In genomic region chr20:25056601-25057233, GRCh38 we compare ENCODE assay signal across 9 cellular contexts. TPM values are rescaled to one million over a fixed set of nuclear protein-coding genes. Genes with fewer than 3 reads are reported as not detected.
DNase-seq lines count a peak whose midpoint lies in the region; TF ChIP-seq lines count a peak whose summit lies in the region.
"Had no signal": no experiment of that assay in that cellular context is flagged by ENCODE, and none has a peak within 500 bp of the region (broad histone marks: within the 10 kb centered on the region; RNA-seq: fewer than 3 reads in every experiment).

No MANE protein-coding gene starts in this region.

- peak overlapping the region; percentile 85 for H3K27ac ChIP-seq in stomach smooth muscle (ENCODE audit: low read length)

- TF ChIP-seq CTCF in CD14-positive monocyte (IDR thresholded peaks at IDR 0.05) (no peak), GM10248 (IDR thresholded peaks at IDR 0.05; ENCODE audit: control extremely low read depth, extremely low read depth, low read depth, missing control alignments) (no peak)

- H3K4me3 Mint-ChIP-seq in CD14-positive monocyte: peak overlapping the region; percentile 85 to 89
- H3K4me3 Mint-ChIP-seq in activated CD4-positive, alpha-beta memory T cell treated with anti-CD3 and anti-CD28 coated beads, Interleukin-2, amount 10 ng/mL, durations not matched to agents 7 days and 5 days: peak overlapping the region; percentile 82

- H3K36me3 Mint-ChIP-seq in CD14-positive monocyte: peaks cover 0 to 6% of the 10 kb centered on the region in 2 donors
- peaks cover 18% of the 10 kb centered on the region for H3K36me3 Mint-ChIP-seq in activated CD4-positive, alpha-beta memory T cell treated with anti-CD3 and anti-CD28 coated beads, Interleukin-2, amount 10 ng/mL, durations not matched to agents 7 days and 5 days (ENCODE audit: low read depth)

- H3K9me3 Mint-ChIP-seq in CD14-positive monocyte: peaks cover 0 to 2% (median 0%) of the 10 kb centered on the region in 7 donors
- no peaks in the 10 kb centered on the region for H3K9me3 Mint-ChIP-seq in activated CD4-positive, alpha-beta memory T cell treated with anti-CD3 and anti-CD28 coated beads, Interleukin-2, amount 10 ng/mL, durations not matched to agents 7 days and 5 days

- CTCF ChIA-PET in activated CD4-positive, alpha-beta memory T cell treated with anti-CD3 and anti-CD28 coated beads, Interleukin-2, amount 10 ng/mL, durations not matched to agents 7 days and 5 days (lab: Charles Lee): interaction anchor here (0.5 to 0.6 kb wide), 2 partner anchors 9 to 101 kb away, joined by 3 to 4 read pairs; no protein-coding TSS in a partner anchor
- CTCF ChIA-PET in GM10248 (lab: Yijun Ruan, JAX): interaction anchor here (1.4 to 10.3 kb wide), 2 partner anchors 46 to 61 kb away, joined by 3 to 201 read pairs; partner anchors contain the start of gene APMAP

- peaks cover 71% of the 10 kb centered on the region for H3K4me1 ChIP-seq in stomach smooth muscle (ENCODE audit: control insufficient read depth, insufficient read depth, low read length)

- H3K4me3 ChIP-seq in H7 (ENCODE audit: insufficient read depth, low read depth, low read length) (peak overlapping the region; percentile 43; the same call in 1 of the 2 replicates), iPS-11a (ENCODE audit: low read depth, low read length) (peak overlapping the region; percentile 40), stomach smooth muscle (ENCODE audit: low read length in 2 of 2) (peak overlapping the region; percentile 80 to 93)

- H3K27me3 Mint-ChIP-seq in CD14-positive monocyte (ENCODE audit: low read depth in 3 of 3): peaks cover 6 to 12% (median 6%) of the 10 kb centered on the region in 3 donors
- H3K27me3 Mint-ChIP-seq in activated CD4-positive, alpha-beta memory T cell treated with anti-CD3 and anti-CD28 coated beads, Interleukin-2, amount 10 ng/mL, durations not matched to agents 7 days and 5 days: peaks cover 16% of the 10 kb centered on the region

- H3K9ac ChIP-seq in stomach smooth muscle (ENCODE audit: low read length in 2 of 2): peak overlapping the region; percentile 78

- intact Hi-C loops in CD14-positive monocyte (cut with micrococcal nuclease): loop anchor here in 1 of 2 donors (5.0 to 10.0 kb wide), 2 partner anchors 191 to 338 kb away; partner anchors contain the start of genes ABHD12 and PYGB

- peak overlapping the region; percentile 75 to 91 (median 89) for H3K27ac Mint-ChIP-seq in CD14-positive monocyte
- peak overlapping the region; percentile 89 for H3K27ac Mint-ChIP-seq in activated CD4-positive, alpha-beta memory T cell treated with anti-CD3 and anti-CD28 coated beads, Interleukin-2, amount 10 ng/mL, durations not matched to agents 7 days and 5 days

- no peaks in the 10 kb centered on the region for H3K36me3 ChIP-seq in H7 (replicated peaks; ENCODE audit: control insufficient read depth, insufficient read depth, low read length)
- no peaks in the 10 kb centered on the region for H3K36me3 ChIP-seq in stomach smooth muscle (ENCODE audit: control insufficient read depth in 2 of 2, insufficient read depth in 2 of 2, low read length in 2 of 2)

- H3K9me3 ChIP-seq in stomach smooth muscle (ENCODE audit: control insufficient read depth in 2 of 2, low read length in 2 of 2): no peaks in the 10 kb centered on the region

- POLR2A ChIA-PET in activated CD4-positive, alpha-beta memory T cell treated with anti-CD3 and anti-CD28 coated beads, Interleukin-2, amount 10 ng/mL, durations not matched to agents 7 days and 5 days (lab: Charles Lee): interaction anchor here (0.6 to 3.3 kb wide), 18 partner anchors 11 to 1031 kb away, joined by 3 to 19 read pairs (median 9); partner anchors contain the start of genes APMAP, CST7, ENTPD6 and GINS1
- POLR2A ChIA-PET in GM10248 (lab: Yijun Ruan, JAX): no interaction called here

- H3K27me3 ChIP-seq in H7 (ENCODE audit: control insufficient read depth, insufficient read depth, low read length) (peaks cover 56% of the 10 kb centered on the region), stomach smooth muscle (ENCODE audit: control insufficient read depth in 1 of 2, insufficient read depth in 2 of 2, low read length in 2 of 2) (no peaks in the 10 kb centered on the region)

- DNase-seq in CD14-positive monocyte (ENCODE audit: low spot score) (no peak), H7 (no peak), GM10248 (ENCODE audit: extremely low spot score) (no peak), iPS-NIHi7 (ENCODE audit: extremely low spot score) (no peak), NCI-H146 (lab: John Stamatoyannopoulos, UW) (no peak)
- DNase-seq in activated CD4-positive, alpha-beta memory T cell treated with anti-CD3 and anti-CD28 coated beads, Interleukin-2, amount 10 ng/mL, durations not matched to agents 7 days and 5 days: no peak

- H3K4me1 Mint-ChIP-seq in CD14-positive monocyte: peaks cover 48% of the 10 kb centered on the region
- peaks cover 46% of the 10 kb centered on the region for H3K4me1 Mint-ChIP-seq in activated CD4-positive, alpha-beta memory T cell treated with anti-CD3 and anti-CD28 coated beads, Interleukin-2, amount 10 ng/mL, durations not matched to agents 7 days and 5 days

RNA-seq across cellular contexts. Expression of gene ACSS1, which starts 1.2 kb away (rescaled TPM):
- polyA plus RNA-seq in CD14-positive monocyte: 10 to 100 TPM; 27.6 to 32.0 TPM
- not detected in 2 replicates for total RNA-seq in H7 (2014; rRNA removed; shearing (Covaris generic))
- total RNA-seq in activated CD4-positive, alpha-beta memory T cell treated with anti-CD3 and anti-CD28 coated beads, Interleukin-2, amount 10 ng/mL, durations not matched to agents 7 days and 5 days: 10 to 100 TPM; 38.3 to 40.3 TPM

RNA-seq across cellular contexts. Expression of gene VSX1, which starts 25.2 kb away (rescaled TPM):
- polyA plus RNA-seq in CD14-positive monocyte: not detected
- not detected in 2 replicates for total RNA-seq in H7 (2014; rRNA removed; shearing (Covaris generic))
- total RNA-seq in activated CD4-positive, alpha-beta memory T cell treated with anti-CD3 and anti-CD28 coated beads, Interleukin-2, amount 10 ng/mL, durations not matched to agents 7 days and 5 days: not detected
- total RNA-seq: renal cortical epithelial cell had no signal

Comparison
In these comparisons a context has a peak if more than half of its experiments do, and no peak if none do; other contexts are left out.
1. RNA of gene ACSS1, which starts 1.2 kb away (total RNA-seq): 38.3 to 40.3 TPM in activated CD4-positive, alpha-beta memory T cell treated with anti-CD3 and anti-CD28 coated beads, Interleukin-2, amount 10 ng/mL, durations not matched to agents 7 days and 5 days; not detected in H7; every median in the first group is over 10 times any median in the second.
2. Peak in every context shown above with its lines, with median percentiles within 50 percentile points of each other: H3K4me3 ChIP-seq.